2 cellular contexts compared by ENCODE assay signal in genomic region chr10:86553639-86554038, GRCh38.
A peak's percentile ranks its signal among the peaks of the same experiment; 100 is the strongest.
TF ChIP-seq lines count a peak whose summit lies in the region.

No MANE protein-coding gene starts in this region.

TF ChIP-seq in HEK293, 187 proteins besides CTCF, POLR2A, EP300 and RAD21:
- TF ChIP-seq ZNF280C (tag by site-specific recombination; IDR thresholded peaks at IDR 0.05), result no peak
- TF ChIP-seq, protein P1, sequence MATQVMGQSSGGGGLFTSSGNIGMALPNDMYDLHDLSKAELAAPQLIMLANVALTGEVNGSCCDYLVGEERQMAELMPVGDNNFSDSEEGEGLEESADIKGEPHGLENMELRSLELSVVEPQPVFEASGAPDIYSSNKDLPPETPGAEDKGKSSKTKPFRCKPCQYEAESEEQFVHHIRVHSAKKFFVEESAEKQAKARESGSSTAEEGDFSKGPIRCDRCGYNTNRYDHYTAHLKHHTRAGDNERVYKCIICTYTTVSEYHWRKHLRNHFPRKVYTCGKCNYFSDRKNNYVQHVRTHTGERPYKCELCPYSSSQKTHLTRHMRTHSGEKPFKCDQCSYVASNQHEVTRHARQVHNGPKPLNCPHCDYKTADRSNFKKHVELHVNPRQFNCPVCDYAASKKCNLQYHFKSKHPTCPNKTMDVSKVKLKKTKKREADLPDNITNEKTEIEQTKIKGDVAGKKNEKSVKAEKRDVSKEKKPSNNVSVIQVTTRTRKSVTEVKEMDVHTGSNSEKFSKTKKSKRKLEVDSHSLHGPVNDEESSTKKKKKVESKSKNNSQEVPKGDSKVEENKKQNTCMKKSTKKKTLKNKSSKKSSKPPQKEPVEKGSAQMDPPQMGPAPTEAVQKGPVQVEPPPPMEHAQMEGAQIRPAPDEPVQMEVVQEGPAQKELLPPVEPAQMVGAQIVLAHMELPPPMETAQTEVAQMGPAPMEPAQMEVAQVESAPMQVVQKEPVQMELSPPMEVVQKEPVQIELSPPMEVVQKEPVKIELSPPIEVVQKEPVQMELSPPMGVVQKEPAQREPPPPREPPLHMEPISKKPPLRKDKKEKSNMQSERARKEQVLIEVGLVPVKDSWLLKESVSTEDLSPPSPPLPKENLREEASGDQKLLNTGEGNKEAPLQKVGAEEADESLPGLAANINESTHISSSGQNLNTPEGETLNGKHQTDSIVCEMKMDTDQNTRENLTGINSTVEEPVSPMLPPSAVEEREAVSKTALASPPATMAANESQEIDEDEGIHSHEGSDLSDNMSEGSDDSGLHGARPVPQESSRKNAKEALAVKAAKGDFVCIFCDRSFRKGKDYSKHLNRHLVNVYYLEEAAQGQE (tag by site-specific recombination; IDR thresholded peaks at IDR 0.05), result peak; percentile 92
TF ChIP-seq in HEK293: peak in this region for 1.

TF ChIP-seq in GM12878, 131 proteins besides CTCF, POLR2A, EP300 and RAD21:
- TF ChIP-seq, protein P2, sequence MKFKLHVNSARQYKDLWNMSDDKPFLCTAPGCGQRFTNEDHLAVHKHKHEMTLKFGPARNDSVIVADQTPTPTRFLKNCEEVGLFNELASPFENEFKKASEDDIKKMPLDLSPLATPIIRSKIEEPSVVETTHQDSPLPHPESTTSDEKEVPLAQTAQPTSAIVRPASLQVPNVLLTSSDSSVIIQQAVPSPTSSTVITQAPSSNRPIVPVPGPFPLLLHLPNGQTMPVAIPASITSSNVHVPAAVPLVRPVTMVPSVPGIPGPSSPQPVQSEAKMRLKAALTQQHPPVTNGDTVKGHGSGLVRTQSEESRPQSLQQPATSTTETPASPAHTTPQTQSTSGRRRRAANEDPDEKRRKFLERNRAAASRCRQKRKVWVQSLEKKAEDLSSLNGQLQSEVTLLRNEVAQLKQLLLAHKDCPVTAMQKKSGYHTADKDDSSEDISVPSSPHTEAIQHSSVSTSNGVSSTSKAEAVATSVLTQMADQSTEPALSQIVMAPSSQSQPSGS (IDR thresholded peaks at IDR 0.05; ENCODE audit: low read length), result no peak
- TF ChIP-seq, protein P1 (IDR thresholded peaks at IDR 0.05; ENCODE audit: low read depth, low read length), result peak; percentile 69
